ENCODE assay signal across 8 cellular contexts in the genomic region with DNA sequence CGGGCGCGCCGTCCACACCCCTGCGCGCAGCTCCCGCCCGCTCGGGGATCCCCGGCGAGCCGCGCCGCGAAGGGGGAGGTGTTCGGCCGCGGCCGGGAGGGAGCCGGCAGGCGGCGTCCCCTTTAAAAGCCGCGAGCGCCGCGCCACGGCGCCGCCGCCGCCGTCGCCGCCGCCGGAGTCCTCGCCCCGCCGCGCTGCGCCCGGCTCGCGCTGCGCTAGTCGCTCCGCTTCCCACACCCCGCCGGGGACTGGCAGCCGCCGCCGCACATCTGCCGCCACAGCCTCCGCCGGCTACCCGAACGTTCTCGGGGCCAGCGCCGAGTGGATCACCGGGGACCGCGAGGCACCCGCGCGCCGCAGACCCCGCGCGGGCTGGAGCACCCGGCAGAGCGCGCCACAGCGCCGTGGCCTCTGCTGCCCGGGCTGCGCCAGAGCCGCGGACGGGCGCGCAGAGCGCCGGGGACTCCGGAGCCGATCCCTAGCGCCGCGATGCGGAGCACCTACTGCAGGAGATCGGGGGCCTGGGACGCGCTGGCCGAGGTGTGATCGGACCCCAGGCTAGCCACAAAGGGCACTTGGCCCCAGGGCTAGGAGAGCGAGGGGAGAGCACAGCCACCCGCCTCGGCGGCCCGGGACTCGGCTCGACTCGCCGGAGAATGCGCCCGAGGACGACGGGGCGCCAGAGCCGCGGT. TPM values are rescaled to one million over a fixed set of nuclear protein-coding genes. Genes with fewer than 3 reads are reported as not detected.
DNase-seq lines count a peak whose midpoint lies in the region; ATAC-seq, FAIRE-seq and TF ChIP-seq lines count a peak whose summit lies in the region.

A gene (plus strand): TSS at position 151 of the 692 bp plus-strand sequence. CDS start 2,441 bp downstream, outside the sequence.

- TF ChIP-seq RAD21 in GM12878 (IDR thresholded peaks at IDR 0.05; ENCODE audit: insufficient read depth, low read depth, low read length) = no peak

- H3K27ac ChIP-seq in 22Rv1 (peak within 1 kb of the TSS; percentile 60), GM12878 (ENCODE audit: control insufficient read depth, insufficient read depth) (no peak within 1 kb of the TSS)

- WGBS in GM12878 (ENCODE audit: insufficient coverage, insufficient replicate concordance, low lambda C conversion rate, missing lambda C conversion rate) = 22% methylated on average over 29 of the region's 112 CpGs

- CTCF ChIA-PET in GM12878 (lab: Yijun Ruan, JAX) = interaction anchor here (0.7 to 7.7 kb wide), 12 partner anchors 12 to 608 kb away, joined by 3 to 90 read pairs (median 10); no protein-coding TSS in a partner anchor

- RAD21 ChIA-PET in GM12878 (lab: Charles Lee; ENCODE audit: unreplicated experiment) = interaction anchor here (0.6 to 4.6 kb wide), 13 partner anchors 13 to 518 kb away, joined by 3 to 40 read pairs (median 5); no protein-coding TSS in a partner anchor

- H3K9ac ChIP-seq in GM12878 (ENCODE audit: control insufficient read depth, insufficient read depth, low read length) (no peak within 1 kb of the TSS), iPS-15b (ENCODE audit: low read depth, low read length) (no peak within 1 kb of the TSS)

- no peaks in the 10 kb centered on the region; the same call in 2 of the 3 replicates for H3K9me3 ChIP-seq in GM12878 (replicated peaks; ENCODE audit: control insufficient read depth, insufficient read depth, low read length)
- H3K9me3 ChIP-seq in iPS-15b (ENCODE audit: control insufficient read depth, insufficient read depth, low read length) = no peaks in the 10 kb centered on the region

- intact Hi-C loops in GM12878 (cut with micrococcal nuclease; ENCODE audit: unreplicated experiment) = loop anchor here (2.0 to 10.0 kb wide), 6 partner anchors 60 to 1090 kb away; no protein-coding TSS in a partner anchor

- H3K4me3 ChIP-seq in GM12878 = 0 out of 2 replicates have a peak within 1 kb of the TSS, but pooled peaks have one; percentile 27
- peak within 1 kb of the TSS; percentile 73 for H3K4me3 ChIP-seq in iPS-15b (ENCODE audit: low read depth, low read length)

- H3K4me2 ChIP-seq in GM12878 (ENCODE audit: control insufficient read depth, insufficient read depth) = peak within 1 kb of the TSS; percentile 42

- no peaks in the 10 kb centered on the region for H3K36me3 ChIP-seq in GM12878 (ENCODE audit: control insufficient read depth in 2 of 2, insufficient read depth in 2 of 2, low read length in 1 of 2)
- H3K36me3 ChIP-seq in iPS-15b (ENCODE audit: control insufficient read depth, insufficient read depth, low read length) = no peaks in the 10 kb centered on the region

- no peaks in the 10 kb centered on the region for H4K20me1 ChIP-seq in GM12878 (ENCODE audit: control insufficient read depth, insufficient read depth)

- no peak within 1 kb of the TSS for H2AFZ ChIP-seq in GM12878 (ENCODE audit: control insufficient read depth, low read depth, low read length)

- in situ Hi-C loops in GM12878 (cut with MboI) = loop anchor here (10.0 to 25.0 kb wide), 3 partner anchors 520 to 1095 kb away; no protein-coding TSS in a partner anchor

- no peaks in the 10 kb centered on the region for H3K4me1 ChIP-seq in GM12878 (ENCODE audit: control insufficient read depth, insufficient read depth, low read length)
- peaks cover 29% of the 10 kb centered on the region for H3K4me1 ChIP-seq in iPS-15b (ENCODE audit: control insufficient read depth, insufficient read depth, low read length)

- H3K27me3 ChIP-seq in GM12878 (replicated peaks in 1 of 2; ENCODE audit: control insufficient read depth in 2 of 2, insufficient read depth in 2 of 2, low read length in 1 of 2) (peaks cover 0 to 10% of the 10 kb centered on the region in 2 experiments; a peak in 2 of 4 replicates), iPS-15b (ENCODE audit: control insufficient read depth, insufficient read depth, low read length) (peaks cover 37% of the 10 kb centered on the region)

- peak; percentile 47 for ATAC-seq in HG02870 (IDR thresholded peaks at IDR 0.05; ENCODE audit: unreplicated experiment)
- ATAC-seq in GM12878 = peak; percentile 58

- H3K79me2 ChIP-seq in GM12878 (ENCODE audit: control insufficient read depth, insufficient read depth, low read length) = no peaks in the 10 kb centered on the region

- TF ChIP-seq POLR2A in GM12891 (IDR thresholded peaks at IDR 0.05; ENCODE audit: low read depth, low read length) = no peak
- TF ChIP-seq POLR2A in GM12878 (IDR thresholded peaks at IDR 0.05; ENCODE audit: low read depth, low read length) = no peak

- no peak for FAIRE-seq in GM12891 (lab: Jason Lieb, UNC)
- no peak for FAIRE-seq in GM12878 (lab: Jason Lieb, UNC)

- SMC1A ChIA-PET in GM12878 (lab: Charles Lee; ENCODE audit: uncharacterized antibody, unreplicated experiment) = interaction anchor here (0.9 to 4.2 kb wide), 8 partner anchors 9 to 518 kb away, joined by 3 to 50 read pairs (median 8); no protein-coding TSS in a partner anchor

- TF ChIP-seq CTCF in 22Rv1 (IDR thresholded peaks at IDR 0.05) (peak; percentile 44), GM12878 (IDR thresholded peaks at IDR 0.05 in 2 of 3, conservative IDR thresholded peaks at IDR 0.05 in 1 of 3; ENCODE audit: control insufficient read depth in 2 of 3, extremely low read depth in 1 of 3, insufficient read depth in 1 of 3, low read depth in 3 of 3, low read length in 3 of 3) (no peak; a peak in 1 of 6 replicates)

- no peak for TF ChIP-seq EP300 in GM12878 (IDR thresholded peaks at IDR 0.05; ENCODE audit: borderline replicate concordance in 1 of 2, control insufficient read depth in 1 of 2, low read depth in 2 of 2, low read length in 2 of 2)

- no TSS peak for BruUV-seq in GM12878 (replicated peaks; lab: Mats Ljungman, UMichigan)

- DNase-seq in GM12891 (ENCODE audit: insufficient read length, low spot score) (peak; percentile 37), NCI-H524 treated with DMSO at 0.1 percent for 48 hours (lab: John Stamatoyannopoulos, UW) (peak; percentile 18), GM12878 (ENCODE audit: low read depth, low spot score) (no peak), pulmonary artery endothelial cell (ENCODE audit: low read depth, low spot score) (no peak), amniotic stem cell (lab: John Stamatoyannopoulos, UW) (no peak)

- POLR2A ChIA-PET in GM12878 (lab: Charles Lee) = interaction anchor here (0.6 to 1.6 kb wide), 4 partner anchors 9 to 266 kb away, joined by 3 to 4 read pairs (median 3); no protein-coding TSS in a partner anchor

TF ChIP-seq in GM12891, 5 proteins besides CTCF, POLR2A, EP300 and RAD21:
- TF ChIP-seq TAF1 (IDR thresholded peaks at IDR 0.05; ENCODE audit: low read depth, low read length) (no peak), SPI1 (IDR thresholded peaks at IDR 0.05; ENCODE audit: low read depth, low read length) (no peak), PAX5 (IDR thresholded peaks at IDR 0.05; ENCODE audit: insufficient read depth, low read length, severe bottlenecking) (no peak), POU2F2 (IDR thresholded peaks at IDR 0.05; ENCODE audit: low read depth, low read length) (no peak), POLR2AphosphoS5 (IDR thresholded peaks at IDR 0.05; ENCODE audit: low read depth, low read length) (no peak)

TF ChIP-seq in GM12878, 131 proteins besides CTCF, POLR2A, EP300 and RAD21 (continues in another document):
- TF ChIP-seq IRF4 (IDR thresholded peaks at IDR 0.05; ENCODE audit: low read depth, low read length) = no peak
- TF ChIP-seq TAF1 (IDR thresholded peaks at IDR 0.05; ENCODE audit: borderline replicate concordance, low read depth, low read length) = no peak
- no peak for TF ChIP-seq CEBPB (IDR thresholded peaks at IDR 0.05; ENCODE audit: borderline replicate concordance in 1 of 2, low read depth in 2 of 2, low read length in 2 of 2)
- TF ChIP-seq, protein P1, sequence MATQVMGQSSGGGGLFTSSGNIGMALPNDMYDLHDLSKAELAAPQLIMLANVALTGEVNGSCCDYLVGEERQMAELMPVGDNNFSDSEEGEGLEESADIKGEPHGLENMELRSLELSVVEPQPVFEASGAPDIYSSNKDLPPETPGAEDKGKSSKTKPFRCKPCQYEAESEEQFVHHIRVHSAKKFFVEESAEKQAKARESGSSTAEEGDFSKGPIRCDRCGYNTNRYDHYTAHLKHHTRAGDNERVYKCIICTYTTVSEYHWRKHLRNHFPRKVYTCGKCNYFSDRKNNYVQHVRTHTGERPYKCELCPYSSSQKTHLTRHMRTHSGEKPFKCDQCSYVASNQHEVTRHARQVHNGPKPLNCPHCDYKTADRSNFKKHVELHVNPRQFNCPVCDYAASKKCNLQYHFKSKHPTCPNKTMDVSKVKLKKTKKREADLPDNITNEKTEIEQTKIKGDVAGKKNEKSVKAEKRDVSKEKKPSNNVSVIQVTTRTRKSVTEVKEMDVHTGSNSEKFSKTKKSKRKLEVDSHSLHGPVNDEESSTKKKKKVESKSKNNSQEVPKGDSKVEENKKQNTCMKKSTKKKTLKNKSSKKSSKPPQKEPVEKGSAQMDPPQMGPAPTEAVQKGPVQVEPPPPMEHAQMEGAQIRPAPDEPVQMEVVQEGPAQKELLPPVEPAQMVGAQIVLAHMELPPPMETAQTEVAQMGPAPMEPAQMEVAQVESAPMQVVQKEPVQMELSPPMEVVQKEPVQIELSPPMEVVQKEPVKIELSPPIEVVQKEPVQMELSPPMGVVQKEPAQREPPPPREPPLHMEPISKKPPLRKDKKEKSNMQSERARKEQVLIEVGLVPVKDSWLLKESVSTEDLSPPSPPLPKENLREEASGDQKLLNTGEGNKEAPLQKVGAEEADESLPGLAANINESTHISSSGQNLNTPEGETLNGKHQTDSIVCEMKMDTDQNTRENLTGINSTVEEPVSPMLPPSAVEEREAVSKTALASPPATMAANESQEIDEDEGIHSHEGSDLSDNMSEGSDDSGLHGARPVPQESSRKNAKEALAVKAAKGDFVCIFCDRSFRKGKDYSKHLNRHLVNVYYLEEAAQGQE (IDR thresholded peaks at IDR 0.05; ENCODE audit: low read depth, low read length) = no peak

RNA-seq across cellular contexts. Expression of the gene that starts here (rescaled TPM):
- polyA plus RNA-seq in GM12891 (2012; ENCODE audit: low read depth, missing spikeins) = not detected
- 0.42 and 0.66 TPM in 2 replicates for total RNA-seq in GM12878 (2013; cell fraction: nucleolus; rRNA removed)
- total RNA-seq in GM12878 (2014; rRNA removed) = 0.93 and 1.2 TPM in 2 replicates
- 0.41 and 0.67 TPM in 2 replicates for total RNA-seq in GM12878 (2014; rRNA removed; fragmentation: Illumina TruSeq; extraction: Trizol)
- total RNA-seq in GM12878 (2021) = 1.4 and 1.5 TPM in 2 replicates
- not detected for polyA plus RNA-seq in GM12878 (2011; ENCODE audit: low read depth)
- 3.2 and 3.6 TPM in 2 replicates for polyA plus RNA-seq in GM12878 (2011; rRNA removed)
- 2.3 and 2.6 TPM in 2 replicates for polyA plus RNA-seq in GM12878 (2011; cell fraction: cytosol; rRNA removed)
- 2.6 and 2.8 TPM in 2 replicates for polyA plus RNA-seq in GM12878 (2011; cell fraction: nucleus; rRNA removed)
- 0.12 and 0.14 TPM in 2 replicates for polyA plus RNA-seq in GM12878 (2012)
- 0.90 and 0.93 TPM in 2 replicates for polyA plus RNA-seq in GM12878 (2014; fragmentation: Illumina TruSeq; extraction: Trizol)
- under 1 TPM; 0.57 to 0.74 TPM for polyA plus RNA-seq in GM12878 (2014; fragmentation: Nextera tagmentation; extraction: Ambion mirVana)
- polyA plus RNA-seq in GM12878 (2014; rRNA removed) = 0.63 and 0.67 TPM in 2 replicates
- under 1 TPM; 0.35 to 0.42 TPM for polyA plus RNA-seq in GM12878 (2016; fragmentation: Nextera tagmentation; extraction: Ambion mirVana)
- 3.6 and 4.2 TPM in 2 replicates for polyA minus RNA-seq in GM12878 (2011; rRNA and poly(A)+ RNA removed)
- polyA minus RNA-seq in GM12878 (2011; cell fraction: cytosol; rRNA and poly(A)+ RNA removed) = 2.9 and 4.3 TPM in 2 replicates
- polyA minus RNA-seq in GM12878 (2011; cell fraction: nucleus; rRNA and poly(A)+ RNA removed) = 3.1 and 5.1 TPM in 2 replicates
- 16.1 and 24.2 TPM in 2 replicates for total RNA-seq in pulmonary artery endothelial cell

Comparison
In these comparisons a context has a peak if more than half of its experiments do, and no peak if none do; other contexts are left out.
1. DNase-seq: peak in GM12891 (single experiment) and NCI-H524 treated with DMSO at 0.1 percent for 48 hours (single experiment); none in GM12878 (single experiment), pulmonary artery endothelial cell (single experiment) and amniotic stem cell (single experiment).